15 cellular contexts compared by ENCODE assay signal in the genomic region with DNA sequence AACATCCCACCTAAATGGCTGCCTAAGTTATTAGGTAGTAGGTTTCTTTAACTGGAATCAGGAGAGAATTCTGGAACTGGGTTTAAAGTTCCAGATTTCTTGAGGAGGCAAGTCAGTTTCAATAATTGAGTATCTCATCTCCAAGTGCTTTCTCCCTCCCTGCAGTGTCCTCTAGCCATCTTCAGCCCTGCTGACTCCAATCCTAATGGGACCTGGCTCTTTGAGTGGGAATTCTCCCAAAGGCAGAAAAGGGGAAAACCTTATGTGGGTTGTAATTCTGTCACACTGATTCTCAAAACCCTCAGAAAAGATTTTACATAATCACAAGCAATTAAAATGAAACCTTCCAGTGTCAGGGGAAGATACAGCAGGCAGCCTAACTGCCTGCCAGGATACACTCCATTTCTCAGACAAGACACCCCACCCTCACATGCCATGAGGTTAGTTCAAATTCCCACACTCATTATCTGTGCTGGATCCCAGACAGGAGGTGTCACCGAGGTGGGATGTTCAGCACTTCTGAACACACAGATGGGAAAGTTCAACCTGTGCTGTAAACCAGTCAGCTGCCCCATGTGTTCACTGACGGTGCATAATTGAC.
"Had no signal": no experiment of that assay in that cellular context is flagged by ENCODE, and none has a peak within 500 bp of the region (broad histone marks: within the 10 kb centered on the region; RNA-seq: fewer than 3 reads in every experiment).

No MANE protein-coding gene starts in this region.

- H3K36me3 ChIP-seq: adrenal gland, prostate gland, right lobe of liver, stomach, tibial artery had no signal

- H3K27ac ChIP-seq: coronary artery, prostate gland, right lobe of liver, tibial artery had no signal

- H3K9me3 ChIP-seq: adrenal gland, prostate gland, right lobe of liver, stomach, tibial artery had no signal

- H3K4me1 ChIP-seq: prostate gland, right lobe of liver, stomach, tibial artery had no signal

- H3K27me3 ChIP-seq: adrenal gland, right lobe of liver, stomach, tibial artery had no signal

- DNase-seq: activated CD4-positive, alpha-beta T cell treated with anti-CD3 and anti-CD28 coated beads for 48 hours; activated CD8-positive, alpha-beta memory T cell treated with anti-CD3 and anti-CD28 coated beads for 24 hours; activated naive CD4-positive, alpha-beta T cell treated with anti-CD3 and anti-CD28 coated beads, Interleukin-2, amount 50 U/mL, for 16 hours; adrenal gland; effector CD4-positive, alpha-beta T cell; mammary epithelial cell; right lobe of liver; stimulated activated CD4-positive, alpha-beta T cell treated with anti-CD3 and anti-CD28 coated beads, Interleukin-12 subunit alpha, Interleukin-12 subunit beta, amount 100 ng/mL, for 4 hours; stimulated activated CD4-positive, alpha-beta T cell treated with anti-CD3 and anti-CD28 coated beads, Interleukin-4, amount 100 ng/mL, for 1 hour; stomach; tibial artery had no signal

- ATAC-seq: natural killer cell treated with Interleukin-12 subunit alpha and Interleukin-12 subunit beta and Interleukin-15 and Interleukin-18, amount 100 ng/mL, for 72 hours; right lobe of liver; WTC11 had no signal

- H3K4me3 ChIP-seq: adrenal gland, coronary artery, prostate gland, right lobe of liver, stomach, tibial artery had no signal
